20 cellular contexts compared by ENCODE assay signal in genomic region chr4:154985673-154986072, GRCh38.
"Had no signal": no experiment of that assay in that cellular context is flagged by ENCODE, and none has a peak within 500 bp of the region (broad histone marks: within the 10 kb centered on the region; RNA-seq: fewer than 3 reads in every experiment).

No MANE protein-coding gene starts in this region.

- H3K4me1 Mint-ChIP-seq: nephron, T-cell had no signal

- H3K36me3 Mint-ChIP-seq: T-cell had no signal

- DNase-seq: activated CD4-positive, alpha-beta T cell treated with anti-CD3 and anti-CD28 coated beads for 48 hours; activated CD4-positive, CD25-positive, alpha-beta regulatory T cell; activated CD8-positive, alpha-beta T cell treated with anti-CD3 and anti-CD28 coated beads for 36 hours; activated naive CD4-positive, alpha-beta T cell treated with anti-CD3 and anti-CD28 coated beads for 36 hours; activated T-cell treated with anti-CD3 and anti-CD28 coated beads, Interleukin-2, amount 50 U/mL, for 24 hours; aorta; brain microvascular endothelial cell; cerebellar nuclear complex; effector CD8-positive, alpha-beta T cell; hypothalamus; kidney; sigmoid colon; stimulated activated naive CD4-positive, alpha-beta T cell; T-cell; tibial artery had no signal

- H3K4me3 ChIP-seq: lung, sigmoid colon, tibial artery had no signal

- H3K27me3 Mint-ChIP-seq: dendritic cell treated with granulocyte-macrophage colony-stimulating factor and Interleukin-4, amounts not matched to agents 40 ng/mL and 50 ng/mL, for 4 days had no signal

- H3K27me3 ChIP-seq: brain microvascular endothelial cell, sigmoid colon, tibial artery had no signal

- H3K9me3 Mint-ChIP-seq: activated CD8-positive, alpha-beta T cell treated with anti-CD3 and anti-CD28 coated beads for 36 hours; activated naive CD4-positive, alpha-beta T cell treated with anti-CD3 and anti-CD28 coated beads for 36 hours; activated T-cell treated with anti-CD3 and anti-CD28 coated beads, Interleukin-2, amount 50 U/mL, for 24 hours; dendritic cell treated with granulocyte-macrophage colony-stimulating factor and Interleukin-4, amounts not matched to agents 40 ng/mL and 50 ng/mL, for 4 days; nephron; T-cell had no signal

- H3K4me3 Mint-ChIP-seq: activated CD8-positive, alpha-beta T cell treated with anti-CD3 and anti-CD28 coated beads for 36 hours; activated naive CD4-positive, alpha-beta T cell treated with anti-CD3 and anti-CD28 coated beads for 36 hours; activated T-cell treated with anti-CD3 and anti-CD28 coated beads, Interleukin-2, amount 50 U/mL, for 24 hours; dendritic cell treated with granulocyte-macrophage colony-stimulating factor and Interleukin-4, amounts not matched to agents 40 ng/mL and 50 ng/mL, for 4 days; nephron; T-cell had no signal

- H3K27ac Mint-ChIP-seq: activated CD8-positive, alpha-beta T cell treated with anti-CD3 and anti-CD28 coated beads for 36 hours; activated naive CD4-positive, alpha-beta T cell treated with anti-CD3 and anti-CD28 coated beads for 36 hours; activated T-cell treated with anti-CD3 and anti-CD28 coated beads, Interleukin-2, amount 50 U/mL, for 24 hours; dendritic cell treated with granulocyte-macrophage colony-stimulating factor and Interleukin-4, amounts not matched to agents 40 ng/mL and 50 ng/mL, for 4 days; nephron; T-cell had no signal

- ATAC-seq: activated CD8-positive, alpha-beta T cell treated with anti-CD3 and anti-CD28 coated beads for 36 hours; esophagus mucosa; left lobe of liver; T-cell had no signal

- H3K4me1 ChIP-seq: sigmoid colon, tibial artery had no signal

- H3K9me3 ChIP-seq: sigmoid colon, tibial artery had no signal

- H3K27ac ChIP-seq: brain microvascular endothelial cell, sigmoid colon, tibial artery had no signal

- H3K36me3 ChIP-seq: brain microvascular endothelial cell, sigmoid colon, tibial artery had no signal
